In genomic region chr19:7528522-7529245, GRCh38 we compare ENCODE assay signal across 25 cellular contexts. TPM values are rescaled to one million over a fixed set of nuclear protein-coding genes. Genes with fewer than 3 reads are reported as not detected.
DNase-seq lines count a peak whose midpoint lies in the region; ATAC-seq, FAIRE-seq and TF ChIP-seq lines count a peak whose summit lies in the region.
"Had no signal": no experiment of that assay in that cellular context is flagged by ENCODE, and none has a peak within 500 bp of the region (broad histone marks: within the 10 kb centered on the region; RNA-seq: fewer than 3 reads in every experiment).

No MANE protein-coding gene starts in this region.

- no peak overlapping the region for H3K18ac ChIP-seq in neuronal stem cell (ENCODE audit: low read length)

- H2BK120ac ChIP-seq in neuronal stem cell (ENCODE audit: low read depth, low read length): no peak overlapping the region

- TF ChIP-seq POLR2A in GM12892 (IDR thresholded peaks at IDR 0.05; ENCODE audit: low read depth, low read length): no peak

- H3K9me3 ChIP-seq in kidney (ENCODE audit: control insufficient read depth in 1 of 2, low read length in 2 of 2) (no peaks in the 10 kb centered on the region), neuronal stem cell (replicated peaks in 1 of 2; ENCODE audit: control insufficient read depth in 2 of 2, insufficient read depth in 1 of 2, low read depth in 1 of 2, low read length in 2 of 2) (no peaks in the 10 kb centered on the region)
- H3K9me3 ChIP-seq: BLaER1, Caco-2 had no signal

- intact Hi-C loops in kidney (cut with DNase I): no loop called here
- intact Hi-C loops in posterior vena cava (cut with DNase I): no loop called here

- no peaks in the 10 kb centered on the region for H3K9me3 Mint-ChIP-seq in activated naive CD4-positive, alpha-beta T cell treated with anti-CD3 and anti-CD28 coated beads, Interleukin-2, amount 50 U/mL, for 24 hours
- H3K9me3 Mint-ChIP-seq in activated naive CD4-positive, alpha-beta T cell treated with anti-CD3 and anti-CD28 coated beads, Interleukin-2, amount 50 U/mL, for 72 hours: peaks cover 0 to 3% of the 10 kb centered on the region in 2 donors
- H3K9me3 Mint-ChIP-seq: CD4-positive, CD25-positive, alpha-beta regulatory T cell; CD8-positive, alpha-beta T cell; H9 had no signal

- no peaks in the 10 kb centered on the region for H3K4me1 Mint-ChIP-seq in activated naive CD4-positive, alpha-beta T cell treated with anti-CD3 and anti-CD28 coated beads, Interleukin-2, amount 50 U/mL, for 24 hours

- H4K91ac ChIP-seq in neuronal stem cell (ENCODE audit: low read depth, low read length, poor library complexity): no peak overlapping the region

- no peaks in the 10 kb centered on the region for H3K27me3 ChIP-seq in neuronal stem cell (ENCODE audit: control insufficient read depth in 3 of 3, insufficient read depth in 3 of 3, low read depth in 1 of 3, low read length in 3 of 3)
- H3K27me3 ChIP-seq: BLaER1 had no signal

- H3K14ac ChIP-seq in neuronal stem cell (ENCODE audit: low read length): no peak overlapping the region

- TF ChIP-seq CTCF in kidney (IDR thresholded peaks at IDR 0.05; ENCODE audit: borderline replicate concordance, extremely low read depth, insufficient read depth): no peak

- H3K4me3 Mint-ChIP-seq in activated naive CD4-positive, alpha-beta T cell treated with anti-CD3 and anti-CD28 coated beads, Interleukin-2, amount 50 U/mL, for 24 hours: no peak overlapping the region
- H3K4me3 Mint-ChIP-seq: B cell; CD8-positive, alpha-beta T cell; H9 had no signal

- no peak overlapping the region for H2BK12ac ChIP-seq in neuronal stem cell (ENCODE audit: low read length)

- no peak overlapping the region for H3K4me3 ChIP-seq in kidney (ENCODE audit: low read length in 2 of 2)
- no peak overlapping the region for H3K4me3 ChIP-seq in neuronal stem cell (ENCODE audit: low read length in 2 of 2)
- H3K4me3 ChIP-seq: BLaER1, GM12878, GM23248 had no signal

- no peak overlapping the region for H4K8ac ChIP-seq in neuronal stem cell (ENCODE audit: low read depth, low read length)

- H3K27me3 Mint-ChIP-seq in activated naive CD4-positive, alpha-beta T cell treated with anti-CD3 and anti-CD28 coated beads, Interleukin-2, amount 50 U/mL, for 24 hours: no peaks in the 10 kb centered on the region
- H3K27me3 Mint-ChIP-seq: B cell; CD4-positive, CD25-positive, alpha-beta regulatory T cell had no signal

- peak overlapping the region; percentile 7 for H2AK5ac ChIP-seq in neuronal stem cell (ENCODE audit: low read depth, low read length)

- H3K36me3 Mint-ChIP-seq in activated naive CD4-positive, alpha-beta T cell treated with anti-CD3 and anti-CD28 coated beads, Interleukin-2, amount 50 U/mL, for 24 hours: no peaks in the 10 kb centered on the region
- H3K36me3 Mint-ChIP-seq in activated naive CD4-positive, alpha-beta T cell treated with anti-CD3 and anti-CD28 coated beads, Interleukin-2, amount 50 U/mL, for 72 hours: peaks cover 0 to 5% of the 10 kb centered on the region in 2 donors

- H3K4ac ChIP-seq in neuronal stem cell (ENCODE audit: low read length): no peak overlapping the region

- no peak for ATAC-seq in activated naive CD4-positive, alpha-beta T cell treated with anti-CD3 and anti-CD28 coated beads, Interleukin-2, amount 50 U/mL, for 72 hours
- ATAC-seq in GM19455 (IDR thresholded peaks at IDR 0.05; ENCODE audit: unreplicated experiment): no peak
- ATAC-seq: CD8-positive, alpha-beta T cell; GM12878; HCT116 had no signal

- no peak overlapping the region for H3K27ac ChIP-seq in kidney (ENCODE audit: low read depth in 2 of 2, low read length in 2 of 2)
- H3K27ac ChIP-seq in neuronal stem cell (replicated peaks; ENCODE audit: low read length): no peak overlapping the region
- H3K27ac ChIP-seq: 22Rv1, BLaER1, C4-2B, GM23248 had no signal

- no peak overlapping the region for H2AFZ ChIP-seq in neuronal stem cell (ENCODE audit: low read length)
- H2AFZ ChIP-seq: GM23248 had no signal

- H3K79me1 ChIP-seq in neuronal stem cell (ENCODE audit: low read depth, low read length): no peaks in the 10 kb centered on the region

- FAIRE-seq in kidney (lab: Jason Lieb, UNC) (no peak), GM12892 (lab: Jason Lieb, UNC) (no peak)
- FAIRE-seq: A204.1, GM12878, GM18507, H1 had no signal

- no CpG with 5 or more reads among the region's 32 CpGs for WGBS in neuronal stem cell (ENCODE audit: extremely low coverage in 2 of 2, insufficient read length in 2 of 2, insufficient replicate concordance in 1 of 2), 2 donors

- H3K36me3 ChIP-seq in kidney (ENCODE audit: control insufficient read depth in 1 of 2, insufficient read depth in 2 of 2, low read length in 2 of 2) (peaks cover 2 to 8% of the 10 kb centered on the region in 2 donors), neuronal stem cell (replicated peaks in 1 of 2; ENCODE audit: control insufficient read depth in 2 of 2, insufficient read depth in 2 of 2, low read length in 2 of 2) (peaks cover 9 to 15% of the 10 kb centered on the region in 2 donors)

- H3K23ac ChIP-seq in neuronal stem cell (ENCODE audit: low read depth, low read length, poor library complexity): no peak overlapping the region

- peak overlapping the region; percentile 39 for H2BK5ac ChIP-seq in neuronal stem cell (ENCODE audit: low read length)

- peaks cover 0 to 2% of the 10 kb centered on the region in 2 donors for H3K4me1 ChIP-seq in kidney (ENCODE audit: control insufficient read depth in 1 of 2, insufficient read depth in 1 of 2, low read depth in 1 of 2, low read length in 2 of 2)
- peaks cover 2 to 6% of the 10 kb centered on the region in 2 donors for H3K4me1 ChIP-seq in neuronal stem cell (ENCODE audit: control insufficient read depth in 2 of 2, insufficient read depth in 1 of 2, low read depth in 1 of 2, low read length in 2 of 2)

- H2BK15ac ChIP-seq in neuronal stem cell (ENCODE audit: low read length): no peak overlapping the region

- peak overlapping the region; percentile 30 for H3K27ac Mint-ChIP-seq in activated naive CD4-positive, alpha-beta T cell treated with anti-CD3 and anti-CD28 coated beads, Interleukin-2, amount 50 U/mL, for 24 hours
- H3K27ac Mint-ChIP-seq in activated naive CD4-positive, alpha-beta T cell treated with anti-CD3 and anti-CD28 coated beads, Interleukin-2, amount 50 U/mL, for 72 hours: no peak overlapping the region
- H3K27ac Mint-ChIP-seq: B cell; CD4-positive, CD25-positive, alpha-beta regulatory T cell; CD8-positive, alpha-beta T cell had no signal

- H3K9ac ChIP-seq in kidney (ENCODE audit: low read length in 2 of 2) (no peak overlapping the region), neuronal stem cell (ENCODE audit: low read depth, low read length, poor library complexity) (no peak overlapping the region)
- H3K9ac ChIP-seq: BLaER1, GM23248 had no signal

- no peak for DNase-seq in activated naive CD4-positive, alpha-beta T cell treated with anti-CD3 and anti-CD28 coated beads, Interleukin-2, amount 50 U/mL, for 72 hours (ENCODE audit: low spot score in 2 of 2)
- DNase-seq in kidney: peak; percentile 51
- DNase-seq in neuronal stem cell (ENCODE audit: low spot score): no peak
- no peak for DNase-seq in posterior vena cava (ENCODE audit: low spot score)
- no peak for DNase-seq in SW 1271 (lab: John Stamatoyannopoulos, UW)
- no peak for DNase-seq in GM12892 (ENCODE audit: insufficient read length)
- DNase-seq: Caco-2; CD4-positive, CD25-positive, alpha-beta regulatory T cell; CD8-positive, alpha-beta T cell; DMS153; DND-41; GDM1; GM23248; H9 had no signal

- no peak overlapping the region for H3K4me2 ChIP-seq in neuronal stem cell (ENCODE audit: insufficient read depth, low read length, poor library complexity, severe bottlenecking)
- H3K4me2 ChIP-seq: BLaER1 had no signal

RNA-seq across cellular contexts. Expression of gene MCOLN1, which starts 6.3 kb away (rescaled TPM):
- total RNA-seq in activated naive CD4-positive, alpha-beta T cell treated with anti-CD3 and anti-CD28 coated beads, Interleukin-2, amount 50 U/mL, for 72 hours: 10 to 100 TPM; 10.3 to 11.0 TPM
- total RNA-seq in kidney (24.0 TPM), posterior vena cava (10 to 100 TPM; 23.1 to 26.1 TPM)
- polyA plus RNA-seq in kidney (ENCODE audit: insufficient read depth, low read depth, low replicate concordance): 25.7 TPM
- polyA plus RNA-seq in neuronal stem cell (2013, experiment 1 of 2): 6.6 TPM
- 7.4 TPM for polyA plus RNA-seq in neuronal stem cell (2013, experiment 2 of 2)
- 3.9 TPM for polyA plus RNA-seq in GM12892 (2012; ENCODE audit: missing spikeins)

RNA-seq across cellular contexts. Expression of gene PNPLA6, which starts 6.8 kb away (rescaled TPM):
- total RNA-seq in activated naive CD4-positive, alpha-beta T cell treated with anti-CD3 and anti-CD28 coated beads, Interleukin-2, amount 50 U/mL, for 72 hours: 100 to 1,000 TPM; 102 to 138 TPM
- 101 TPM for total RNA-seq in kidney
- 80.9 TPM for polyA plus RNA-seq in kidney (ENCODE audit: insufficient read depth, low read depth, low replicate concordance)
- polyA plus RNA-seq in neuronal stem cell (2013, experiment 1 of 2): 56.3 TPM
- 57.3 TPM for polyA plus RNA-seq in neuronal stem cell (2013, experiment 2 of 2)
- total RNA-seq in posterior vena cava: 10 to 100 TPM; 78.0 to 79.3 TPM
- polyA plus RNA-seq in GM12892 (2012; ENCODE audit: missing spikeins): 25.4 TPM

RNA-seq across cellular contexts. Expression of gene ZNF358, which starts 12.8 kb away (rescaled TPM):
- total RNA-seq in activated naive CD4-positive, alpha-beta T cell treated with anti-CD3 and anti-CD28 coated beads, Interleukin-2, amount 50 U/mL, for 72 hours: 10 to 100 TPM in 1 of 2 donors, under 1 TPM in 1; 0.59 to 11.1 TPM
- total RNA-seq in kidney: 39.1 TPM
- polyA plus RNA-seq in kidney (ENCODE audit: insufficient read depth, low read depth, low replicate concordance): 79.1 TPM
- 109 TPM for polyA plus RNA-seq in neuronal stem cell (2013, experiment 1 of 2)
- 102 TPM for polyA plus RNA-seq in neuronal stem cell (2013, experiment 2 of 2)
- total RNA-seq in posterior vena cava: 10 to 100 TPM; 52.3 to 55.0 TPM
- 0.72 TPM for polyA plus RNA-seq in GM12892 (2012; ENCODE audit: missing spikeins)

RNA-seq across cellular contexts. Expression of gene PEX11G, which starts 39.8 kb away (rescaled TPM):
- total RNA-seq in activated naive CD4-positive, alpha-beta T cell treated with anti-CD3 and anti-CD28 coated beads, Interleukin-2, amount 50 U/mL, for 72 hours: under 1 TPM; 0.27 to 0.74 TPM
- total RNA-seq in kidney (7.8 TPM), posterior vena cava (1 to 10 TPM; 2.7 to 4.1 TPM)
- 20.8 TPM for polyA plus RNA-seq in kidney (ENCODE audit: insufficient read depth, low read depth, low replicate concordance)
- polyA plus RNA-seq in neuronal stem cell (2013, experiment 1 of 2): 1.4 TPM
- polyA plus RNA-seq in neuronal stem cell (2013, experiment 2 of 2): 1.4 TPM
- 0.87 TPM for polyA plus RNA-seq in GM12892 (2012; ENCODE audit: missing spikeins)
- total RNA-seq: CD4-positive, CD25-positive, alpha-beta regulatory T cell; CD8-positive, alpha-beta T cell had no signal
